9 cellular contexts compared by ENCODE assay signal in the genomic region with DNA sequence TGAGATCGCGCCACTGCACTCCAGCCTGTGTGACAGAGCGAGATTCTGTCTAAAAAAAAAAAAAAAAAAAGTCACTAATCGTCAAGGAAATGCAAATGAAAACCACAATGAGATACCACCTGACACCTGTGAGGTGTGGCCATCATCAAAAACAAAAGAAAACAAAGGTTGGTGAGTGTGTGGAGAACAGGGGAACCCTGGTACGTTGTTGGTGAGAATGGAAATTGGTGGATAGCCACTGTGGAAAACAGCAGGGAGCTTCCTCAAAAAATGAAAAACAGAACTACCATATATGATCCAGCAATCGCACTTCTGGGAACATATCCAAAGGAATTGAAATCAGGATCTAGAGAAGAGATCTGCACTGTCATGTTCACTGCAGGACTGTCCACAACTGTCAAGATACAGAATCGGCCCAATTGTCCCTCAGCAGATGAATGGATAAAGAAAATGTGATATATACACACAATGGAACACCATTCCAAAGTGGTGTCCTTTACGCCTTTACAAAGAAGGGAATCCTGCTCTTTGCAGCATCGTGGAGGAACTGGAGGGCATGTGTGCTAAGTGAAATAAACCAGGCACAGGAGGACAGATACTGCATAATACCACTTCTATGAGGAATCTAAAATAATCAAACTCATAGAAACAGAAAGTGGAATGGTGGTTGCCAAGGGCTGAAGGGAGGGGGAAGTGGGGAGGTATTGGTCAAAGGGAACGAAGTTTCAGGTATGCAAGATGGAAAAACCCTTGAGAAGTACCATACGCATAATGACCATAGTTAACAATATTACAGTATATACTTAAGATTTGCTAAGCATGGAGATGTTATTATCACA.
DNase-seq lines count a peak whose midpoint lies in the region; ATAC-seq and TF ChIP-seq lines count a peak whose summit lies in the region.
"Had no signal": no experiment of that assay in that cellular context is flagged by ENCODE, and none has a peak within 500 bp of the region (broad histone marks: within the 10 kb centered on the region; RNA-seq: fewer than 3 reads in every experiment).

No MANE protein-coding gene starts in this region.

- H2AFZ ChIP-seq in OCI-LY7 (ENCODE audit: low read length) = peak overlapping the region; percentile 24; the same call in 1 of the 2 replicates

- H3K9me3 Mint-ChIP-seq in natural killer cell = no peaks in the 10 kb centered on the region

- H4K20me1 ChIP-seq in OCI-LY7 (ENCODE audit: insufficient read depth, low read length) = no peaks in the 10 kb centered on the region

- H3K36me3 ChIP-seq in OCI-LY7 (ENCODE audit: insufficient read depth, low read length) = no peaks in the 10 kb centered on the region
- no peaks in the 10 kb centered on the region for H3K36me3 ChIP-seq in A673 (ENCODE audit: insufficient read depth, low read length, poor library complexity, severe bottlenecking)

- ATAC-seq in GM18873 (IDR thresholded peaks at IDR 0.05; ENCODE audit: low FRiP score, unreplicated experiment) (peak; percentile 64), HG02623 (IDR thresholded peaks at IDR 0.05; ENCODE audit: unreplicated experiment) (peak; percentile 56), natural killer cell (peak; percentile 32 to 33 (median 33))
- ATAC-seq: HCT116 had no signal

- no peaks in the 10 kb centered on the region for H3K9me2 ChIP-seq in OCI-LY7 (ENCODE audit: insufficient read depth, low read length)

- no peaks in the 10 kb centered on the region for H3K9me3 ChIP-seq in OCI-LY7 (ENCODE audit: low read length)
- no peaks in the 10 kb centered on the region for H3K9me3 ChIP-seq in A673 (ENCODE audit: low read depth, low read length, poor library complexity, severe bottlenecking)

- H3K27ac ChIP-seq in OCI-LY7 (ENCODE audit: low read depth, low read length, poor library complexity, severe bottlenecking) (peak overlapping the region; percentile 35), A673 (ENCODE audit: low read depth, low read length, poor library complexity, severe bottlenecking) (no peak overlapping the region)

- H3K4me1 ChIP-seq in OCI-LY7 (ENCODE audit: insufficient read depth, low read length, poor library complexity, severe bottlenecking) (peaks cover 51% of the 10 kb centered on the region), A673 (ENCODE audit: insufficient read depth, low read length, poor library complexity, severe bottlenecking) (peaks cover 3% of the 10 kb centered on the region)

- intact Hi-C loops in OCI-LY7 (cut with micrococcal nuclease; ENCODE audit: unreplicated experiment) = no loop called here
- intact Hi-C loops in natural killer cell (cut with micrococcal nuclease) = no loop called here
- intact Hi-C loops in A673 (cut with micrococcal nuclease; ENCODE audit: unreplicated experiment) = no loop called here

- BruUV-seq in OCI-LY7 (replicated peaks; lab: Mats Ljungman, UMichigan) (no TSS peak), A673 (replicated peaks; lab: Mats Ljungman, UMichigan) (no TSS peak)

- peaks cover 31 to 52% of the 10 kb centered on the region in 2 donors for H3K4me1 Mint-ChIP-seq in natural killer cell

- H3K27ac Mint-ChIP-seq in natural killer cell = peak overlapping the region; percentile 33 to 58

- H3K4me3 ChIP-seq in OCI-LY7 (ENCODE audit: low read depth, low read length, poor library complexity, severe bottlenecking) (peak overlapping the region; percentile 57), A673 (ENCODE audit: low read depth, low read length, poor library complexity, severe bottlenecking) (no peak overlapping the region)

- H3K27me3 ChIP-seq in A673 (replicated peaks; ENCODE audit: insufficient read depth, low read depth, low read length, poor library complexity) = no peaks in the 10 kb centered on the region

- peak; percentile 86 for DNase-seq in OCI-LY7 (ENCODE audit: low spot score)
- DNase-seq in natural killer cell = no peak
- no peak for DNase-seq in hippocampal formation (lab: John Stamatoyannopoulos, UW)
- no peak for DNase-seq in SHP77 treated with DMSO at 0.1 percent for 48 hours (lab: John Stamatoyannopoulos, UW)
- DNase-seq in GM03348 (ENCODE audit: low spot score) = no peak
- DNase-seq in A673 (ENCODE audit: low spot score) = no peak

- no peaks in the 10 kb centered on the region for H3K79me2 ChIP-seq in OCI-LY7 (ENCODE audit: insufficient read depth, low read depth, low read length)

- peak overlapping the region; percentile 52 for H3K4me3 Mint-ChIP-seq in natural killer cell

- H3K4me2 ChIP-seq in OCI-LY7 (ENCODE audit: low read length) = peak overlapping the region; percentile 87

- H3K36me3 Mint-ChIP-seq in natural killer cell = no peaks in the 10 kb centered on the region

- CTCF ChIA-PET in OCI-LY7 (lab: Charles Lee; ENCODE audit: unreplicated experiment) = interaction anchor here (0.6 kb wide), 5 partner anchors 60 to 1088 kb away, joined by 3 to 8 read pairs (median 3); no protein-coding TSS in a partner anchor
- CTCF ChIA-PET in A673 (lab: Charles Lee) = interaction anchor here (0.9 kb wide), 1 partner anchor 117 kb away, joined by 5 read pairs; no protein-coding TSS in a partner anchor

- POLR2A ChIA-PET in OCI-LY7 (lab: Charles Lee) (interaction anchor here (0.6 to 2.0 kb wide), 10 partner anchors 14 to 618 kb away, joined by 3 to 8 read pairs (median 4); no protein-coding TSS in a partner anchor), A673 (lab: Charles Lee; ENCODE audit: low non-redundant PET) (no interaction called here)

- H3K27me3 Mint-ChIP-seq in natural killer cell (ENCODE audit: low read depth in 2 of 2) = no peaks in the 10 kb centered on the region

- TF ChIP-seq CTCF in OCI-LY7 (conservative IDR thresholded peaks at IDR 0.05; ENCODE audit: low read length) (no peak), natural killer cell (IDR thresholded peaks at IDR 0.05) (no peak), A673 (conservative IDR thresholded peaks at IDR 0.05; ENCODE audit: low read depth, low read length) (no peak)
